1 cellular context compared by ENCODE assay signal in the genomic region with DNA sequence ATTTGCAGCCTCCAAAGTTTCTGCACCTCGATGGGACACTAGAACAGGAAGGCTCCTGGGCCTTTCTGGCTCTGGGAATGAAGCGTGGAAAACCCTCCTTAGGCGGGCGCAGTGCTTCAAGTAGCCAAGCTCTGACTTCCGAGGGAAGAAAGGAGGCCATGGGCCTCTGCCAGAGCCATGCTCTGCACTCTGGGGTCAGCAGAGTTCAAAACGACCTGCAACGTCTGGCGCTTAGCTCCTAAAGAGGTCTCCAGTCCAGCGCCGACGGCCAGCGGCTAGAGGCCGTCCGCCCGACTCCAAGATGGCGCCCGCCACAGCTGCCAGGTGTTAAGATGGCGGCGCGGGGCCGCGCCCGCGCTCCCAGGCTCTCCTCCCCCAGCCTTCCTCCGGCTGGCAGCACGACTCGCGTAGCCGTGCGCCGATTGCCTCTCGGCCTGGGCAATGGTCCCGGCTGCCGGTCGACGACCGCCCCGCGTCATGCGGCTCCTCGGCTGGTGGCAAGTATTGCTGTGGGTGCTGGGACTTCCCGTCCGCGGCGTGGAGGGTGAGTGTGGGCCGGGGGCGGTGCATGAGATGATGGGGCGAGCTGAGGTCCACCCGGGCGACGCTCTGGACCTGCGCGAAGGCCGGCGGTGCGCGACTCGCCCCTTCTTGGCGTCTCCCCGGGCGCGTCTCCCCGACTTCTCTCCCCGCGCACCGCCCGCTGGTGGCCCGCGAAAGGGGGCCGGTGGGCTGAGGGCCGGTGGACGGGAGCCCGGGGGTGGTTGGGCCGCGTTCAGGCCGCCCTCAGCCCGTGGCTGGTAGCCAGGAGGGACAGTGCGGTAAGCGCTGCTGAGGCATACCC.
TF ChIP-seq lines count a peak whose summit lies in the region.

A gene with protein sequence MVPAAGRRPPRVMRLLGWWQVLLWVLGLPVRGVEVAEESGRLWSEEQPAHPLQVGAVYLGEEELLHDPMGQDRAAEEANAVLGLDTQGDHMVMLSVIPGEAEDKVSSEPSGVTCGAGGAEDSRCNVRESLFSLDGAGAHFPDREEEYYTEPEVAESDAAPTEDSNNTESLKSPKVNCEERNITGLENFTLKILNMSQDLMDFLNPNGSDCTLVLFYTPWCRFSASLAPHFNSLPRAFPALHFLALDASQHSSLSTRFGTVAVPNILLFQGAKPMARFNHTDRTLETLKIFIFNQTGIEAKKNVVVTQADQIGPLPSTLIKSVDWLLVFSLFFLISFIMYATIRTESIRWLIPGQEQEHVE (plus strand): TSS at position 385 of the 844 bp plus-strand sequence. CDS start 57 bp downstream, at position 442.

TF ChIP-seq in HepG2, 621 proteins besides CTCF, POLR2A, EP300 and RAD21 (continued from another document and continues in another):
- TF ChIP-seq, protein P1, sequence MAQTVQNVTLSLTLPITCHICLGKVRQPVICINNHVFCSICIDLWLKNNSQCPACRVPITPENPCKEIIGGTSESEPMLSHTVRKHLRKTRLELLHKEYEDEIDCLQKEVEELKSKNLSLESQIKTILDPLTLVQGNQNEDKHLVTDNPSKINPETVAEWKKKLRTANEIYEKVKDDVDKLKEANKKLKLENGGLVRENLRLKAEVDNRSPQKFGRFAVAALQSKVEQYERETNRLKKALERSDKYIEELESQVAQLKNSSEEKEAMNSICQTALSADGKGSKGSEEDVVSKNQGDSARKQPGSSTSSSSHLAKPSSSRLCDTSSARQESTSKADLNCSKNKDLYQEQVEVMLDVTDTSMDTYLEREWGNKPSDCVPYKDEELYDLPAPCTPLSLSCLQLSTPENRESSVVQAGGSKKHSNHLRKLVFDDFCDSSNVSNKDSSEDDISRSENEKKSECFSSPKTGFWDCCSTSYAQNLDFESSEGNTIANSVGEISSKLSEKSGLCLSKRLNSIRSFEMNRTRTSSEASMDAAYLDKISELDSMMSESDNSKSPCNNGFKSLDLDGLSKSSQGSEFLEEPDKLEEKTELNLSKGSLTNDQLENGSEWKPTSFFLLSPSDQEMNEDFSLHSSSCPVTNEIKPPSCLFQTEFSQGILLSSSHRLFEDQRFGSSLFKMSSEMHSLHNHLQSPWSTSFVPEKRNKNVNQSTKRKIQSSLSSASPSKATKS (CRISPR knock-in tag; IDR thresholded peaks at IDR 0.05) = no peak
- no peak for TF ChIP-seq MAFG (CRISPR knock-in tag; IDR thresholded peaks at IDR 0.05)
- TF ChIP-seq ISL2 (CRISPR knock-in tag; IDR thresholded peaks at IDR 0.05) = peak; percentile 76
- peak; percentile 97 for TF ChIP-seq CHCHD3 (CRISPR knock-in tag; IDR thresholded peaks at IDR 0.05)
- peak; percentile 77; the same call in 1 of the 2 replicates for TF ChIP-seq ZNF20 (CRISPR knock-in tag; IDR thresholded peaks at IDR 0.05)
- TF ChIP-seq ZNF75D (CRISPR knock-in tag; IDR thresholded peaks at IDR 0.05; ENCODE audit: borderline replicate concordance) = no peak
- peak; percentile 89 for TF ChIP-seq ZNF605 (CRISPR knock-in tag; IDR thresholded peaks at IDR 0.05)
- no peak for TF ChIP-seq ZNF251 (CRISPR knock-in tag; IDR thresholded peaks at IDR 0.05)
- 0 out of 2 replicates have a peak, but pooled peaks have one; percentile 22 for TF ChIP-seq STAG1 (CRISPR knock-in tag; IDR thresholded peaks at IDR 0.05)
- 0 out of 2 replicates have a peak, but pooled peaks have one; percentile 77 for TF ChIP-seq ZSCAN30 (CRISPR knock-in tag; IDR thresholded peaks at IDR 0.05)
- TF ChIP-seq CHD4 (IDR thresholded peaks at IDR 0.05; ENCODE audit: borderline replicate concordance, low read length) = no peak
- no peak for TF ChIP-seq TRIM24 (CRISPR knock-in tag; IDR thresholded peaks at IDR 0.05)
- peak; percentile 20; the same call in 1 of the 2 replicates for TF ChIP-seq ZNF7 (CRISPR knock-in tag; IDR thresholded peaks at IDR 0.05)
- no peak for TF ChIP-seq ZNF570 (CRISPR knock-in tag; IDR thresholded peaks at IDR 0.05; ENCODE audit: borderline replicate concordance)
- TF ChIP-seq RBFOX2 (IDR thresholded peaks at IDR 0.05; ENCODE audit: low read depth, low read length) = peak; percentile 97
- TF ChIP-seq ADNP (CRISPR knock-in tag; IDR thresholded peaks at IDR 0.05) = no peak
- TF ChIP-seq SRSF9 (IDR thresholded peaks at IDR 0.05; ENCODE audit: borderline replicate concordance, insufficient read depth, low read depth, low read length, poor library complexity, severe bottlenecking) = no peak
- peak; percentile 80; the same call in 1 of the 2 replicates for TF ChIP-seq GATAD1 (CRISPR knock-in tag; IDR thresholded peaks at IDR 0.05)
- TF ChIP-seq ZNF572 (CRISPR knock-in tag; IDR thresholded peaks at IDR 0.05) = no peak; the same call in 1 of the 2 replicates
- TF ChIP-seq, protein P2, sequence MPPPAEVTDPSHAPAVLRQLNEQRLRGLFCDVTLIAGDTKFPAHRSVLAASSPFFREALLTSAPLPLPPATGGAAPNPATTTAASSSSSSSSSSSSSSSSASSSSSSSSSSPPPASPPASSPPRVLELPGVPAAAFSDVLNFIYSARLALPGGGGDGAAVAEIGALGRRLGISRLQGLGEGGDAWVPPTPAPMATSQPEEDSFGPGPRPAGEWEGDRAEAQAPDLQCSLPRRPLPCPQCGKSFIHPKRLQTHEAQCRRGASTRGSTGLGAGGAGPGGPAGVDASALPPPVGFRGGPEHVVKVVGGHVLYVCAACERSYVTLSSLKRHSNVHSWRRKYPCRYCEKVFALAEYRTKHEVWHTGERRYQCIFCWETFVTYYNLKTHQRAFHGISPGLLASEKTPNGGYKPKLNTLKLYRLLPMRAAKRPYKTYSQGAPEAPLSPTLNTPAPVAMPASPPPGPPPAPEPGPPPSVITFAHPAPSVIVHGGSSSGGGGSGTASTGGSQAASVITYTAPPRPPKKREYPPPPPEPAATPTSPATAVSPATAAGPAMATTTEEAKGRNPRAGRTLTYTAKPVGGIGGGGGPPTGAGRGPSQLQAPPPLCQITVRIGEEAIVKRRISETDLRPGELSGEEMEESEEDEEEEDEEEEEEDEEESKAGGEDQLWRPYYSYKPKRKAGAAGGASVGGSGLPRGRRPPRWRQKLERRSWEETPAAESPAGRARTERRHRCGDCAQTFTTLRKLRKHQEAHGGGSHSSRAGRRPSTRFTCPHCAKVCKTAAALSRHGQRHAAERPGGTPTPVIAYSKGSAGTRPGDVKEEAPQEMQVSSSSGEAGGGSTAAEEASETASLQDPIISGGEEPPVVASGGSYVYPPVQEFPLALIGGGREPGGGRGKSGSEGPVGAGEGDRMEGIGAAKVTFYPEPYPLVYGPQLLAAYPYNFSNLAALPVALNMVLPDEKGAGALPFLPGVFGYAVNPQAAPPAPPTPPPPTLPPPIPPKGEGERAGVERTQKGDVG (CRISPR knock-in tag; IDR thresholded peaks at IDR 0.05; ENCODE audit: borderline replicate concordance) = peak; percentile 85
- TF ChIP-seq, protein P3, sequence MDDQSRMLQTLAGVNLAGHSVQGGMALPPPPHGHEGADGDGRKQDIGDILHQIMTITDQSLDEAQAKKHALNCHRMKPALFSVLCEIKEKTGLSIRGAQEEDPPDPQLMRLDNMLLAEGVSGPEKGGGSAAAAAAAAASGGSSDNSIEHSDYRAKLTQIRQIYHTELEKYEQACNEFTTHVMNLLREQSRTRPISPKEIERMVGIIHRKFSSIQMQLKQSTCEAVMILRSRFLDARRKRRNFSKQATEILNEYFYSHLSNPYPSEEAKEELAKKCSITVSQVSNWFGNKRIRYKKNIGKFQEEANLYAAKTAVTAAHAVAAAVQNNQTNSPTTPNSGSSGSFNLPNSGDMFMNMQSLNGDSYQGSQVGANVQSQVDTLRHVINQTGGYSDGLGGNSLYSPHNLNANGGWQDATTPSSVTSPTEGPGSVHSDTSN (CRISPR knock-in tag; IDR thresholded peaks at IDR 0.05; ENCODE audit: borderline replicate concordance) = 0 out of 2 replicates have a peak, but pooled peaks have one; percentile 27
- peak; percentile 33; the same call in 1 of the 2 replicates for TF ChIP-seq ZNF383 (CRISPR knock-in tag; IDR thresholded peaks at IDR 0.05; ENCODE audit: borderline replicate concordance)
- TF ChIP-seq SALL2 (CRISPR knock-in tag; IDR thresholded peaks at IDR 0.05) = peak; percentile 96; the same call in 1 of the 2 replicates
- TF ChIP-seq ZNF891 (CRISPR knock-in tag; IDR thresholded peaks at IDR 0.05) = peak; percentile 76
- peak; percentile 93 for TF ChIP-seq ZNF335 (CRISPR knock-in tag; IDR thresholded peaks at IDR 0.05)
- TF ChIP-seq, protein P4, sequence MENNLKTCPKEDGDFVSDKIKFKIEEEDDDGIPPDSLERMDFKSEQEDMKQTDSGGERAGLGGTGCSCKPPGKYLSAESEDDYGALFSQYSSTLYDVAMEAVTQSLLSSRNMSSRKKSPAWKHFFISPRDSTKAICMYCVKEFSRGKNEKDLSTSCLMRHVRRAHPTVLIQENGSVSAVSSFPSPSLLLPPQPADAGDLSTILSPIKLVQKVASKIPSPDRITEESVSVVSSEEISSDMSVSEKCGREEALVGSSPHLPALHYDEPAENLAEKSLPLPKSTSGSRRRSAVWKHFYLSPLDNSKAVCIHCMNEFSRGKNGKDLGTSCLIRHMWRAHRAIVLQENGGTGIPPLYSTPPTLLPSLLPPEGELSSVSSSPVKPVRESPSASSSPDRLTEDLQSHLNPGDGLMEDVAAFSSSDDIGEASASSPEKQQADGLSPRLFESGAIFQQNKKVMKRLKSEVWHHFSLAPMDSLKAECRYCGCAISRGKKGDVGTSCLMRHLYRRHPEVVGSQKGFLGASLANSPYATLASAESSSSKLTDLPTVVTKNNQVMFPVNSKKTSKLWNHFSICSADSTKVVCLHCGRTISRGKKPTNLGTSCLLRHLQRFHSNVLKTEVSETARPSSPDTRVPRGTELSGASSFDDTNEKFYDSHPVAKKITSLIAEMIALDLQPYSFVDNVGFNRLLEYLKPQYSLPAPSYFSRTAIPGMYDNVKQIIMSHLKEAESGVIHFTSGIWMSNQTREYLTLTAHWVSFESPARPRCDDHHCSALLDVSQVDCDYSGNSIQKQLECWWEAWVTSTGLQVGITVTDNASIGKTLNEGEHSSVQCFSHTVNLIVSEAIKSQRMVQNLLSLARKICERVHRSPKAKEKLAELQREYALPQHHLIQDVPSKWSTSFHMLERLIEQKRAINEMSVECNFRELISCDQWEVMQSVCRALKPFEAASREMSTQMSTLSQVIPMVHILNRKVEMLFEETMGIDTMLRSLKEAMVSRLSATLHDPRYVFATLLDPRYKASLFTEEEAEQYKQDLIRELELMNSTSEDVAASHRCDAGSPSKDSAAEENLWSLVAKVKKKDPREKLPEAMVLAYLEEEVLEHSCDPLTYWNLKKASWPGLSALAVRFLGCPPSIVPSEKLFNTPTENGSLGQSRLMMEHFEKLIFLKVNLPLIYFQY (CRISPR knock-in tag; IDR thresholded peaks at IDR 0.05; ENCODE audit: borderline replicate concordance) = no peak
- TF ChIP-seq, protein P5, sequence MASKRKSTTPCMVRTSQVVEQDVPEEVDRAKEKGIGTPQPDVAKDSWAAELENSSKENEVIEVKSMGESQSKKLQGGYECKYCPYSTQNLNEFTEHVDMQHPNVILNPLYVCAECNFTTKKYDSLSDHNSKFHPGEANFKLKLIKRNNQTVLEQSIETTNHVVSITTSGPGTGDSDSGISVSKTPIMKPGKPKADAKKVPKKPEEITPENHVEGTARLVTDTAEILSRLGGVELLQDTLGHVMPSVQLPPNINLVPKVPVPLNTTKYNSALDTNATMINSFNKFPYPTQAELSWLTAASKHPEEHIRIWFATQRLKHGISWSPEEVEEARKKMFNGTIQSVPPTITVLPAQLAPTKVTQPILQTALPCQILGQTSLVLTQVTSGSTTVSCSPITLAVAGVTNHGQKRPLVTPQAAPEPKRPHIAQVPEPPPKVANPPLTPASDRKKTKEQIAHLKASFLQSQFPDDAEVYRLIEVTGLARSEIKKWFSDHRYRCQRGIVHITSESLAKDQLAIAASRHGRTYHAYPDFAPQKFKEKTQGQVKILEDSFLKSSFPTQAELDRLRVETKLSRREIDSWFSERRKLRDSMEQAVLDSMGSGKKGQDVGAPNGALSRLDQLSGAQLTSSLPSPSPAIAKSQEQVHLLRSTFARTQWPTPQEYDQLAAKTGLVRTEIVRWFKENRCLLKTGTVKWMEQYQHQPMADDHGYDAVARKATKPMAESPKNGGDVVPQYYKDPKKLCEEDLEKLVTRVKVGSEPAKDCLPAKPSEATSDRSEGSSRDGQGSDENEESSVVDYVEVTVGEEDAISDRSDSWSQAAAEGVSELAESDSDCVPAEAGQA (IDR thresholded peaks at IDR 0.05; ENCODE audit: low read depth) = peak; percentile 98
- TF ChIP-seq, protein P5 (CRISPR knock-in tag; IDR thresholded peaks at IDR 0.05; ENCODE audit: borderline replicate concordance) = peak; percentile 41; the same call in 1 of the 2 replicates
- no peak for TF ChIP-seq GPN1 (CRISPR knock-in tag; IDR thresholded peaks at IDR 0.05; ENCODE audit: borderline replicate concordance)
- TF ChIP-seq, protein P6, sequence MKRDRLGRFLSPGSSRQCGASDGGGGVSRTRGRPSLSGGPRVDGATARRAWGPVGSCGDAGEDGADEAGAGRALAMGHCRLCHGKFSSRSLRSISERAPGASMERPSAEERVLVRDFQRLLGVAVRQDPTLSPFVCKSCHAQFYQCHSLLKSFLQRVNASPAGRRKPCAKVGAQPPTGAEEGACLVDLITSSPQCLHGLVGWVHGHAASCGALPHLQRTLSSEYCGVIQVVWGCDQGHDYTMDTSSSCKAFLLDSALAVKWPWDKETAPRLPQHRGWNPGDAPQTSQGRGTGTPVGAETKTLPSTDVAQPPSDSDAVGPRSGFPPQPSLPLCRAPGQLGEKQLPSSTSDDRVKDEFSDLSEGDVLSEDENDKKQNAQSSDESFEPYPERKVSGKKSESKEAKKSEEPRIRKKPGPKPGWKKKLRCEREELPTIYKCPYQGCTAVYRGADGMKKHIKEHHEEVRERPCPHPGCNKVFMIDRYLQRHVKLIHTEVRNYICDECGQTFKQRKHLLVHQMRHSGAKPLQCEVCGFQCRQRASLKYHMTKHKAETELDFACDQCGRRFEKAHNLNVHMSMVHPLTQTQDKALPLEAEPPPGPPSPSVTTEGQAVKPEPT (CRISPR knock-in tag; IDR thresholded peaks at IDR 0.05; ENCODE audit: low read depth) = peak; percentile 70; the same call in 1 of the 2 replicates
- TF ChIP-seq DR1 (CRISPR knock-in tag; IDR thresholded peaks at IDR 0.05) = peak; percentile 76; the same call in 1 of the 2 replicates
